Comparison of ENCODE assay signal across 1 cellular context in the genomic region with DNA sequence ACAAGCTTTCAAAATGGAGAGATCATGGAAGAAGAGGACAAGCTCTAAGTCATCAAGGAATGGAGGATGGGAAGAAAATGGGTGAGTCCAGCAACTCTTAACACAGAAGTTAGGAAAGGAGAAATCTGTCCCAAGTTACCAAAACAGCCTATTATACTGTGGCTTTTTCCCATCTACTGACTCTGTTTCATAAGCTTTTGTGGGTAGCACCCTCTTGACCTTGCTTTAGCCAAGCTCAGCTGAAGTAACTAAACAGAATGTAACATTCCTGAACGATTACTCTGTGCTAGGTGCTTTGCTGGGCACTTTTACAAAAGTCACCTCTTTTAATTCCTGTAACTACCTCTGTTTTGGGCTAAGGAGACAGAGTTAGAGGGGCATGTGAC.
TF ChIP-seq lines count a peak whose summit lies in the region.

No MANE protein-coding gene starts in this region.

TF ChIP-seq in HepG2, 621 proteins besides CTCF, POLR2A, EP300 and RAD21 (continued from another document):
- no peak for TF ChIP-seq ZC3H4 (CRISPR knock-in tag; IDR thresholded peaks at IDR 0.05; ENCODE audit: borderline replicate concordance)
- TF ChIP-seq TFE3 (CRISPR knock-in tag; IDR thresholded peaks at IDR 0.05) = no peak
- TF ChIP-seq CC2D1A (CRISPR knock-in tag; IDR thresholded peaks at IDR 0.05) = no peak
- TF ChIP-seq, protein P1, sequence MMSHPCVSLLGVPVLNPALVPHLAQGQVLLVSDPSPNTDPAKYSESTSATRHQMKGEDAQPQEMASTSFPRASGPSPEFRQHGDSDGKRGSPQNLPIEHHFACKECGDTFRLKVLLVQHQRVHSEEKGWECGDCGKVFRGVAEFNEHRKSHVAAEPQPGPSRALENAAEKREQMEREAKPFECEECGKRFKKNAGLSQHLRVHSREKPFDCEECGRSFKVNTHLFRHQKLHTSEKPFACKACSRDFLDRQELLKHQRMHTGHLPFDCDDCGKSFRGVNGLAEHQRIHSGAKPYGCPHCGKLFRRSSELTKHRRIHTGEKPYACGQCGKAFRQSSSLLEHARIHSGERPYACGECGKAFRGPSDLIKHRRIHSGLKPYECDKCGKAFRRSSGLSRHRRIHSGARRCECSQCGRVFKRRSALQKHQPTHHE (CRISPR knock-in tag; IDR thresholded peaks at IDR 0.05; ENCODE audit: borderline replicate concordance) = no peak
- no peak for TF ChIP-seq ZBTB39 (CRISPR knock-in tag; IDR thresholded peaks at IDR 0.05)
